ENCODE assay signal across 8 cellular contexts in genomic region chr13:99124695-99125334, GRCh38.
DNase-seq lines count a peak whose midpoint lies in the region; ATAC-seq, FAIRE-seq and TF ChIP-seq lines count a peak whose summit lies in the region.

No MANE protein-coding gene starts in this region.

- H3K27ac ChIP-seq in MM.1S (ENCODE audit: low read length), result no peak overlapping the region
- no peak overlapping the region for H3K27ac ChIP-seq in pancreas

- H3K4me1 ChIP-seq in MM.1S (ENCODE audit: low read length) (peaks cover 34% of the 10 kb centered on the region), pancreas (no peaks in the 10 kb centered on the region)

- peaks cover 6% of the 10 kb centered on the region for H3K36me3 Mint-ChIP-seq in activated naive CD8-positive, alpha-beta T cell treated with anti-CD3 and anti-CD28 coated beads for 36 hours
- no peaks in the 10 kb centered on the region for H3K36me3 Mint-ChIP-seq in natural killer cell

- ATAC-seq in GM21381 (IDR thresholded peaks at IDR 0.05; ENCODE audit: unreplicated experiment) (peak; percentile 69), natural killer cell (peak; percentile 81 to 91 (median 83)), HG03045 (IDR thresholded peaks at IDR 0.05; ENCODE audit: unreplicated experiment) (no peak), pancreas (no peak)

- DNase-seq in GDM1 (lab: John Stamatoyannopoulos, UW) (peak; percentile 11), HT1080 (ENCODE audit: low read depth) (peak; percentile 93), natural killer cell (no peak), MM.1S (no peak), pancreas (no peak)
- DNase-seq in activated naive CD8-positive, alpha-beta T cell treated with anti-CD3 and anti-CD28 coated beads for 36 hours, result peak; percentile 22

- intact Hi-C loops in natural killer cell (cut with micrococcal nuclease) (loop anchor here (5.0 kb wide), 1 partner anchor 73 kb away; no protein-coding TSS in a partner anchor), pancreas (cut with DNase I) (no loop called here)

- peaks cover 3% of the 10 kb centered on the region for H3K27me3 Mint-ChIP-seq in activated naive CD8-positive, alpha-beta T cell treated with anti-CD3 and anti-CD28 coated beads for 36 hours
- H3K27me3 Mint-ChIP-seq in natural killer cell (ENCODE audit: low read depth in 2 of 2), result peaks cover 43 to 53% of the 10 kb centered on the region in 2 donors

- H3K4me3 ChIP-seq in MM.1S (ENCODE audit: low read length), result no peak overlapping the region
- H3K4me3 ChIP-seq in pancreas, result no peak overlapping the region

- H3K27me3 ChIP-seq in MM.1S (replicated peaks; ENCODE audit: insufficient read depth, low read length), result no peaks in the 10 kb centered on the region
- H3K27me3 ChIP-seq in pancreas, result no peaks in the 10 kb centered on the region

- no peaks in the 10 kb centered on the region for H4K20me1 ChIP-seq in MM.1S (ENCODE audit: insufficient read depth, low read length)

- no peak for TF ChIP-seq CTCF in natural killer cell (IDR thresholded peaks at IDR 0.05)
- TF ChIP-seq CTCF in MM.1S (IDR thresholded peaks at IDR 0.05; ENCODE audit: low read length), result no peak
- TF ChIP-seq CTCF in pancreas (IDR thresholded peaks at IDR 0.05), result no peak

- H2AFZ ChIP-seq in MM.1S (ENCODE audit: low read length), result no peak overlapping the region

- no peaks in the 10 kb centered on the region for H3K9me3 ChIP-seq in MM.1S (replicated peaks; ENCODE audit: insufficient read depth, low read length)
- no peaks in the 10 kb centered on the region for H3K9me3 ChIP-seq in pancreas

- H3K4me3 Mint-ChIP-seq in activated naive CD8-positive, alpha-beta T cell treated with anti-CD3 and anti-CD28 coated beads for 36 hours, result peak overlapping the region; percentile 59
- no peak overlapping the region for H3K4me3 Mint-ChIP-seq in natural killer cell

- peaks cover 15% of the 10 kb centered on the region for H3F3A ChIP-seq in MM.1S (ENCODE audit: insufficient read depth, low read length)

- H3K4me1 Mint-ChIP-seq in activated naive CD8-positive, alpha-beta T cell treated with anti-CD3 and anti-CD28 coated beads for 36 hours, result peaks cover 41% of the 10 kb centered on the region
- H3K4me1 Mint-ChIP-seq in natural killer cell, result peaks cover 15 to 17% of the 10 kb centered on the region in 2 donors

- H3K36me3 ChIP-seq in MM.1S (replicated peaks; ENCODE audit: insufficient read depth, low read length) (no peaks in the 10 kb centered on the region), pancreas (no peaks in the 10 kb centered on the region)

- 69 to 75% methylated on average over 11 of the region's 11 CpGs for whole genome bisulfite sequencing in pancreas, 2 donors

- H3K9me2 ChIP-seq in MM.1S (replicated peaks; ENCODE audit: insufficient read depth, low read length), result no peaks in the 10 kb centered on the region

- peaks cover 11% of the 10 kb centered on the region for H3K9me3 Mint-ChIP-seq in activated naive CD8-positive, alpha-beta T cell treated with anti-CD3 and anti-CD28 coated beads for 36 hours
- no peaks in the 10 kb centered on the region for H3K9me3 Mint-ChIP-seq in natural killer cell

- no peak for FAIRE-seq in pancreas (lab: Jason Lieb, UNC)

- no peak overlapping the region for H3K9ac ChIP-seq in MM.1S (ENCODE audit: low read length)

- peak overlapping the region; percentile 81 for H3K27ac Mint-ChIP-seq in activated naive CD8-positive, alpha-beta T cell treated with anti-CD3 and anti-CD28 coated beads for 36 hours
- peak overlapping the region; percentile 17 to 75 for H3K27ac Mint-ChIP-seq in natural killer cell

- H3K4me2 ChIP-seq in MM.1S (ENCODE audit: low read depth, low read length), result no peak overlapping the region

- no peaks in the 10 kb centered on the region for H3K79me2 ChIP-seq in MM.1S (ENCODE audit: low read length)

Comparison
In these comparisons a context has a peak if more than half of its experiments do, and no peak if none do; other contexts are left out.
1. DNase-seq: peak in GDM1 (single experiment), HT1080 (single experiment) and activated naive CD8-positive, alpha-beta T cell treated with anti-CD3 and anti-CD28 coated beads for 36 hours (single experiment); none in natural killer cell (single experiment), MM.1S (single experiment) and pancreas (0 of 6).
2. ATAC-seq: peak in GM21381 (single experiment) and natural killer cell (3 of 3); none in HG03045 (single experiment) and pancreas (0 of 4).